ENCODE assay signal across 1 cellular context in the genomic region with DNA sequence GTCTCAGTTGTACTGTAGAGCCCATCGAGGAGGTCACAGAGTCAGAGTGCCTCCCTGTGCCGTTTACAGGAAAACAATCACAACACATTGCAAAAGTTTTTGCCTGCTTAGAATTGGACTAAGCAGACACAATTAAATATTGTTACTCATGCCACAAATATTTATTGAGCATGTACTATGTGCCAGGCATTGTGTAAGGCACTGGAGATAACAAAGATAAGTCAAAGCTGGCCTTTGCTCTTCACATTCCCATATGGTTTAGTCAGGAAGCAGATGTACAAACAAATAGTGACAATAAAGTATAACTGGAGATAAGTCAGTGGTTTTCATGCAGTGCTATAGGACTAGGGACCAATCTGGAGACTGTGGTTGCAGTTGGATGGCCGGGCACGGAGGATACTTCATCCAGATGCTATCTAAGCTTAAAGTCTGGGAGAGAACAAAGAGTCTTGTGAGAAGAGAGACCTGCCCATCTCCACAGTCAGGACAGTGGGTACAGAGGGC.
TF ChIP-seq lines count a peak whose summit lies in the region.

No MANE protein-coding gene starts in this region.

TF ChIP-seq in endothelial cell of umbilical vein, 7 proteins besides CTCF, POLR2A, EP300 and RAD21:
- peak; percentile 74 for TF ChIP-seq GATA2 (IDR thresholded peaks at IDR 0.05; ENCODE audit: insufficient read depth, insufficient read length, low read depth, low read length)
- TF ChIP-seq POLR2AphosphoS5 (IDR thresholded peaks at IDR 0.05; ENCODE audit: insufficient read depth, low read depth, low read length) = peak; percentile 34
- TF ChIP-seq FOS (IDR thresholded peaks at IDR 0.05; ENCODE audit: borderline replicate concordance, insufficient read depth, low read length) = no peak
- TF ChIP-seq, protein P1, sequence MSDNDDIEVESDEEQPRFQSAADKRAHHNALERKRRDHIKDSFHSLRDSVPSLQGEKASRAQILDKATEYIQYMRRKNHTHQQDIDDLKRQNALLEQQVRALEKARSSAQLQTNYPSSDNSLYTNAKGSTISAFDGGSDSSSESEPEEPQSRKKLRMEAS (IDR thresholded peaks at IDR 0.05; ENCODE audit: insufficient read depth, insufficient read length) = no peak
- peak; percentile 51 for TF ChIP-seq JUN (IDR thresholded peaks at IDR 0.05; ENCODE audit: borderline replicate concordance, insufficient read depth, insufficient read length, low read depth)
- no peak for TF ChIP-seq MYC (IDR thresholded peaks at IDR 0.05; ENCODE audit: low read depth, low read length)
- no peak for TF ChIP-seq EZH2 (IDR thresholded peaks at IDR 0.05; ENCODE audit: borderline replicate concordance, low read depth, low read length, severe bottlenecking)
